In genomic region chr7:39745320-39745719, GRCh38 we compare ENCODE assay signal across 21 cellular contexts.
"Had no signal": no experiment of that assay in that cellular context is flagged by ENCODE, and none has a peak within 500 bp of the region (broad histone marks: within the 10 kb centered on the region; RNA-seq: fewer than 3 reads in every experiment).

No MANE protein-coding gene starts in this region.

- H3K27ac Mint-ChIP-seq: activated naive CD8-positive, alpha-beta T cell had no signal

- DNase-seq: activated CD4-positive, alpha-beta T cell treated with anti-CD3 and anti-CD28 coated beads for 48 hours; activated CD4-positive, alpha-beta T cell treated with anti-CD3 and anti-CD28 coated beads, Interleukin-2, amount 50 U/mL, for 48 hours; activated CD8-positive, alpha-beta memory T cell treated with anti-CD3 and anti-CD28 coated beads for 24 hours; activated effector memory CD4-positive, alpha-beta T cell treated with Interleukin-2 at 50 U/mL for 16 hours; activated naive CD4-positive, alpha-beta T cell treated with Interleukin-2 at 50 U/mL for 16 hours; effector CD8-positive, alpha-beta T cell; gastrocnemius medialis; glutamatergic neuron; left lung; lower lobe of right lung; mesenchymal stem cell; naive thymus-derived CD8-positive, alpha-beta T cell; occipital lobe; stimulated activated CD4-positive, alpha-beta T cell treated with anti-CD3 and anti-CD28 coated beads, Interleukin-15, amount 100 ng/mL, for 24 hours; stimulated activated CD4-positive, alpha-beta T cell treated with anti-CD3 and anti-CD28 coated beads, Interleukin-2, amount 100 ng/mL, for 24 hours; stimulated activated naive B cell treated with anti-CD40 and anti-IgM and Interleukin-4, amounts not matched to agents 10 μg/mL and 1 μg/mL and 100 μg/mL, for 72 hours had no signal

- H3K9me3 Mint-ChIP-seq: central memory CD8-positive, alpha-beta T cell; naive thymus-derived CD8-positive, alpha-beta T cell; neural crest cell; stimulated activated naive B cell treated with anti-CD40 and anti-IgM and Interleukin-4, amounts not matched to agents 10 μg/mL and 1 μg/mL and 100 μg/mL, for 72 hours had no signal

- H3K27me3 Mint-ChIP-seq: activated naive CD8-positive, alpha-beta T cell; central memory CD8-positive, alpha-beta T cell; naive thymus-derived CD8-positive, alpha-beta T cell; stimulated activated naive B cell treated with anti-CD40 and anti-IgM and Interleukin-4, amounts not matched to agents 10 μg/mL and 1 μg/mL and 100 μg/mL, for 72 hours had no signal

- H3K4me3 ChIP-seq: gastrocnemius medialis, left lung, lower lobe of right lung, right atrium auricular region, tibial nerve had no signal

- H3K4me3 Mint-ChIP-seq: activated naive CD8-positive, alpha-beta T cell; central memory CD8-positive, alpha-beta T cell; neural crest cell; stimulated activated naive B cell treated with anti-CD40 and anti-IgM and Interleukin-4, amounts not matched to agents 10 μg/mL and 1 μg/mL and 100 μg/mL, for 72 hours had no signal
